Comparison of ENCODE assay signal across 8 cellular contexts in the genomic region with DNA sequence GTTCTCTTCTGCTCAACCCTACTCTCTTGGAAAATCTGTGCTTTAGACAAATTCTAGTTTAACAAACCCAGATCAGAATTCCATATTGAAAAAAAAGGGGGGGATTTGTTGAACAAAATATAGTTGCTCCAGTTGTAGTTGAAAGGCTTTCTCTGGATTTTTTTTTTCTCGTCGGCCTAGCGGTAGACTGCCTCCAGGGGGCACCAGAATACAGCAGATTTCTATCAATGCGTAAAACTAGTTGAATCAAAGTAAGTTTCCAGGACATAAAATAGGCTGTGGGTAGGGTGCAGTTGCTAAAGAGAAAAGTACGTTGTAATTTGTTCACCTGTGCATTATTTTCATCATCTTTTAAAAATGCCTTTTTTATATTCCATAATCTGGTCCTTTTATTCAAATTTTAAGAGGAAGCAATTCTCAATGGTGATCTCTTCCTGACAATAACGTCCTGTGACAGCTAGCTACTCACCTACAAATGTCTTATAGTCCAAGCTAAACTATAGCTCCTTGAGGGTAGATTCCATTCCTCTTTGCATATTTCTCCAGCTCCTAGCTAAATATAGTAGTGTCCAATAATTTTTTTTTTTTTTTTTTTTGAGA.
DNase-seq lines count a peak whose midpoint lies in the region; ATAC-seq and TF ChIP-seq lines count a peak whose summit lies in the region.

No MANE protein-coding gene starts in this region.

- H3K9me3 ChIP-seq in ascending aorta, result peaks cover 0 to 6% of the 10 kb centered on the region in 2 donors

- H3K4me1 ChIP-seq in ascending aorta, result no peaks in the 10 kb centered on the region

- DNase-seq in DMS153 (lab: John Stamatoyannopoulos, UW), result peak; percentile 18
- peak; percentile 25 for DNase-seq in LHCN-M2 (ENCODE audit: low read depth)
- DNase-seq in T-helper 2 cell, result peak in 4 of 5 experiments; percentile 30 to 61 (median 35)
- DNase-seq in ascending aorta (ENCODE audit: low spot score in 2 of 2), result peak in 1 of 2 donors; percentile 69
- DNase-seq in hepatic stellate cell (ENCODE audit: low spot score), result peak; percentile 22
- DNase-seq in smooth muscle cell of the brain vasculature (ENCODE audit: low read depth, low spot score), result peak; percentile 36
- DNase-seq in NCI-H1048 (lab: John Stamatoyannopoulos, UW), result no peak

- no peaks in the 10 kb centered on the region for H3K36me3 ChIP-seq in ascending aorta

- ATAC-seq in GM21528 (IDR thresholded peaks at IDR 0.05; ENCODE audit: low FRiP score, unreplicated experiment), result no peak

- TF ChIP-seq CTCF in ascending aorta (IDR thresholded peaks at IDR 0.05), result peak; percentile 49 to 86 (median 74)

- no peak overlapping the region for H3K4me3 ChIP-seq in ascending aorta

- no peaks in the 10 kb centered on the region for H3K27me3 ChIP-seq in ascending aorta

- H3K27ac ChIP-seq in ascending aorta, result no peak overlapping the region

- intact Hi-C loops in ascending aorta (cut with DNase I), result loop anchor here (1.0 to 10.0 kb wide), 2 partner anchors 107 to 297 kb away; no protein-coding TSS in a partner anchor
